In the genomic region with DNA sequence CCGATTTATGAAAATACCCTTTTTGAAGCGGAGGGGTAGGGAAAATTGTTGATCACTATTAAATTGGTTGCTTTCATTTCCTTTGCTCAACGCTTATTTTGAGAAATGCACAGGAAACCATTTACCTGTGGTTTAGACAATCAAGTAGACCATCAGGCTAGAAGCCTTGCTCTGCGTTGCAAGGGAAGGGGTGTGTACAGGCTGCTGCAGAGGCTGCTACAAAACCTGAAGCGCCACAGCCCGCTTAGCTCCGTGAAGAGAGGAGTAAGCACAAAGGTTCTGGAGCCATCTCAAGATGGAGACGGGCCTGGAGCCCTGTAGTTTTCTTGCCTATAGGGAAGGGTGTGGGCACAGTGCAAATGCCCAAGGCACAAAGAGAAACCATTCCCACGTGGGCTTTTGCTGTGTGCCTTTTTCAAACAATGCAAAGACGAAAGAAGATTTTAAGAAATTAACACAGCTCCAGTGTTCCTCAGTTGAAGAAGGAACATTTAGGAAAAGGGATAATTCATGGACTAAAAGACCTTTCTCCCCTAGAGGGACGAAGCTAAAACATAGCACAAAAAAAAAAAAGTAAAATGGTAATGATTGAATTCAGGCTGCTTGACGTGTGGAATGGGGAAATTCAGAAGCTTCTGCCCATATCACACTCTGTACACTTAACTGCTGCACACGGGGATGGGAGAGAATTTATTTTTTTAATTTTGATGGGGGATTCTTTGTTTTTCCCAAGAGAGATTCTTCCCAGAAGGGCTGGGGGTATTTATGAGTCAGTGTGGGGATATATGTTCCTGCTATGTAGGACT, we compare ENCODE assay signal across 8 cellular contexts. TPM values are rescaled to one million over a fixed set of nuclear protein-coding genes. Genes with fewer than 3 reads are reported as not detected.
A peak's percentile ranks its signal among the peaks of the same experiment; 100 is the strongest.
DNase-seq lines count a peak whose midpoint lies in the region; ATAC-seq, FAIRE-seq and TF ChIP-seq lines count a peak whose summit lies in the region.

No MANE protein-coding gene starts in this region.

- peaks cover 32% of the 10 kb centered on the region for H3K79me2 ChIP-seq in PC-3 (ENCODE audit: low read length)

- H3K4me1 ChIP-seq in PC-3 (ENCODE audit: insufficient read depth, low read length) = peaks cover 17% of the 10 kb centered on the region
- H3K4me1 ChIP-seq in foreskin keratinocyte = no peaks in the 10 kb centered on the region
- peaks cover 0 to 7% (median 0%) of the 10 kb centered on the region in 3 donors for H3K4me1 ChIP-seq in pancreas

- peaks cover 16% of the 10 kb centered on the region for H3K36me3 ChIP-seq in PC-3 (ENCODE audit: low read depth, low read length)
- no peaks in the 10 kb centered on the region for H3K36me3 ChIP-seq in pancreas

- FAIRE-seq in pancreas (lab: Jason Lieb, UNC) = no peak

- no TSS peak for BruUV-seq in PC-3 (replicated peaks; lab: Mats Ljungman, UMichigan)

- TF ChIP-seq CTCF in PC-3 (conservative IDR thresholded peaks at IDR 0.05; ENCODE audit: low read depth, low read length) (no peak), foreskin keratinocyte (conservative IDR thresholded peaks at IDR 0.05) (no peak), pancreas (IDR thresholded peaks at IDR 0.05) (no peak)

- POLR2A ChIA-PET in PC-3 (lab: Charles Lee; ENCODE audit: unreplicated experiment) = interaction anchor here (0.6 to 0.7 kb wide), 3 partner anchors 23 to 123 kb away, joined by 3 to 8 read pairs (median 3); no protein-coding TSS in a partner anchor

- CTCF ChIA-PET in PC-3 (lab: Charles Lee) = interaction anchor here (1.3 kb wide), 1 partner anchor 31 kb away, joined by 4 read pairs; no protein-coding TSS in a partner anchor

- WGBS in pancreas, 2 donors = 5 to 19% methylated on average over 13 of the region's 13 CpGs

- DNase-seq in SHP77 (lab: John Stamatoyannopoulos, UW) (peak; percentile 47 to 54), SHP77 treated with DMSO at 0.1 percent for 48 hours (lab: John Stamatoyannopoulos, UW) (no peak), PC-3 (peak; percentile 48), foreskin keratinocyte (peak in 1 of 2 donors; percentile 78), pancreas (peak in 3 of 6 donors; percentile 36 to 48 (median 43)), NCI-H2107 treated with DMSO at 0.1 percent for 48 hours (lab: John Stamatoyannopoulos, UW; ENCODE audit: unreplicated experiment) (no peak)
- DNase-seq in activated effector memory CD4-positive, alpha-beta T cell treated with anti-CD3 and anti-CD28 coated beads, Interleukin-2, amount 50 U/mL, for 16 hours = peak; percentile 86

- ATAC-seq in HG03066 (IDR thresholded peaks at IDR 0.05; ENCODE audit: low read depth, unreplicated experiment) (peak; percentile 41), PC-3 (peak; percentile 19), foreskin keratinocyte (peak; percentile 38), pancreas (peak in 3 of 4 donors; percentile 16 to 35 (median 16))

- no peaks in the 10 kb centered on the region for H3K9me2 ChIP-seq in PC-3 (replicated peaks; ENCODE audit: low read length)

- no peak overlapping the region for H2AFZ ChIP-seq in PC-3 (ENCODE audit: low read length)

- peaks cover 10% of the 10 kb centered on the region for H3F3A ChIP-seq in PC-3 (ENCODE audit: low read length, unreplicated experiment)

- H3K27me3 ChIP-seq in PC-3 (ENCODE audit: low read length) (no peaks in the 10 kb centered on the region), foreskin keratinocyte (no peaks in the 10 kb centered on the region), pancreas (peaks cover 0 to 3% (median 0%) of the 10 kb centered on the region in 4 donors)

- H3K4me3 ChIP-seq in PC-3 (ENCODE audit: low read length) (no peak overlapping the region; the same call in 1 of the 2 replicates), pancreas (peak overlapping the region in 2 of 4 donors; percentile 66 to 75)

- no peaks in the 10 kb centered on the region for H3K9me3 ChIP-seq in PC-3 (ENCODE audit: low read length)
- no peaks in the 10 kb centered on the region for H3K9me3 ChIP-seq in pancreas

- H3K9ac ChIP-seq in PC-3 (ENCODE audit: low read length) = peak overlapping the region; percentile 99; the same call in 1 of the 2 replicates

- H3K27ac ChIP-seq in PC-3 (ENCODE audit: low read length) (peak overlapping the region; percentile 85), foreskin keratinocyte (peak overlapping the region; percentile 43), pancreas (peak overlapping the region in 3 of 4 donors; percentile 29 to 96 (median 91))

- intact Hi-C loops in PC-3 (cut with micrococcal nuclease) = loop anchor here (1.0 to 10.0 kb wide), 3 partner anchors 29 to 676 kb away; a partner anchor contains a TSS
- intact Hi-C loops in pancreas (cut with DNase I) = loop anchor here in 1 of 3 donors (5.0 kb wide), 1 partner anchor 509 kb away; no protein-coding TSS in a partner anchor

- peak overlapping the region; percentile 94; the same call in 1 of the 2 replicates for H3K4me2 ChIP-seq in PC-3 (ENCODE audit: low read length)

- peaks cover 21% of the 10 kb centered on the region for H4K20me1 ChIP-seq in PC-3 (ENCODE audit: low read length)

RNA-seq across cellular contexts. Expression of a gene that starts 3.5 kb away (rescaled TPM):
- total RNA-seq in PC-3 (2014; rRNA removed) (1,640 and 2,159 TPM in 2 replicates), foreskin keratinocyte (1,702 and 2,721 TPM in 2 replicates), pancreas (1,000 to 10,000 TPM in 2 of 6 donors, 100 to 1,000 TPM in 4; 460 to 1,697 (median 685) TPM)
- polyA plus RNA-seq in foreskin keratinocyte (2,710 and 4,192 TPM in 2 replicates), pancreas (1,000 to 10,000 TPM; 2,074 to 2,276 TPM)

Comparison
In these comparisons a context has a peak if more than half of its experiments do, and no peak if none do; other contexts are left out.
1. DNase-seq: peak in SHP77 (2 of 2), PC-3 (single experiment) and activated effector memory CD4-positive, alpha-beta T cell treated with anti-CD3 and anti-CD28 coated beads, Interleukin-2, amount 50 U/mL, for 16 hours (single experiment); none in SHP77 treated with DMSO at 0.1 percent for 48 hours (single experiment) and NCI-H2107 treated with DMSO at 0.1 percent for 48 hours (single experiment).
2. Peak in every context shown above with its lines, with median percentiles within 50 percentile points of each other: ATAC-seq and H3K27ac ChIP-seq.